In genomic region chr17:82503728-82504308, GRCh38 we compare ENCODE assay signal across 26 cellular contexts.
"Had no signal": no experiment of that assay in that cellular context is flagged by ENCODE, and none has a peak within 500 bp of the region (broad histone marks: within the 10 kb centered on the region; RNA-seq: fewer than 3 reads in every experiment).

No MANE protein-coding gene starts in this region.

- DNase-seq: activated CD4-positive, alpha-beta T cell treated with anti-CD3 and anti-CD28 coated beads for 4 hours; activated CD8-positive, alpha-beta memory T cell treated with anti-CD3 and anti-CD28 coated beads, Interleukin-2, amount 50 U/mL, for 4 hours; activated CD8-positive, alpha-beta T cell treated with anti-CD3 and anti-CD28 coated beads for 36 hours; activated naive CD4-positive, alpha-beta T cell treated with anti-CD3 and anti-CD28 coated beads, Interleukin-2, amount 50 U/mL, for 16 hours; activated naive CD8-positive, alpha-beta T cell treated with anti-CD3 and anti-CD28 coated beads, Interleukin-2, amount 10 ng/mL, durations not matched to agents 7 days and 5 days; activated T-cell treated with anti-CD3 and anti-CD28 coated beads, Interleukin-2, amount 50 U/mL, for 1 hour; adrenal gland; anterior cingulate cortex; cerebellar nuclear complex; NCI-H1092; NCI-H1417; NCI-H1694; NCI-H2029 treated with DMSO at 0.1 percent for 48 hours; NCI-H345; NCI-H510A; NCI-H526 treated with DMSO at 0.1 percent for 48 hours; NCI-H82; NK-92 treated with Interleukin-12 subunit alpha and Interleukin-12 subunit beta, amount 100 ng/mL, for 24 hours; PC-9; T-helper 1 cell; WERI-Rb-1 had no signal

- H3K27me3 Mint-ChIP-seq: activated CD8-positive, alpha-beta T cell treated with anti-CD3 and anti-CD28 coated beads for 36 hours; activated naive CD8-positive, alpha-beta T cell treated with anti-CD3 and anti-CD28 coated beads, Interleukin-2, amount 10 ng/mL, durations not matched to agents 7 days and 5 days had no signal

- H3K4me3 ChIP-seq: adrenal gland, PC-9 had no signal

- H3K4me1 ChIP-seq: adrenal gland had no signal

- H3K27ac ChIP-seq: adrenal gland, PC-9, WERI-Rb-1 had no signal

- H3K36me3 ChIP-seq: adrenal gland, WERI-Rb-1 had no signal

- FAIRE-seq: colon had no signal

- H3K36me3 Mint-ChIP-seq: activated naive CD8-positive, alpha-beta T cell treated with anti-CD3 and anti-CD28 coated beads, Interleukin-2, amount 10 ng/mL, durations not matched to agents 7 days and 5 days had no signal

- H3K4me2 ChIP-seq: PC-9, SK-N-SH had no signal

- ATAC-seq: activated CD4-positive, CD25-positive, alpha-beta regulatory T cell treated with anti-CD3 and anti-CD28 coated beads, Interleukin-2, amount 50 U/mL, for 24 hours; activated CD8-positive, alpha-beta T cell treated with anti-CD3 and anti-CD28 coated beads for 36 hours; Right ventricle myocardium inferior had no signal

- H3K27me3 ChIP-seq: adrenal gland had no signal

- H3K9ac ChIP-seq: SK-N-SH had no signal

- H2AFZ ChIP-seq: PC-9 had no signal

- H3K4me3 Mint-ChIP-seq: activated CD8-positive, alpha-beta T cell treated with anti-CD3 and anti-CD28 coated beads for 36 hours; activated naive CD8-positive, alpha-beta T cell treated with anti-CD3 and anti-CD28 coated beads, Interleukin-2, amount 10 ng/mL, durations not matched to agents 7 days and 5 days; dendritic cell treated with granulocyte-macrophage colony-stimulating factor and Interleukin-4, amounts not matched to agents 40 ng/mL and 50 ng/mL, for 4 days had no signal

- H3K9me2 ChIP-seq: SK-N-SH had no signal

- H3K9me3 ChIP-seq: adrenal gland, SK-N-SH had no signal

- H3K9me3 Mint-ChIP-seq: activated CD8-positive, alpha-beta T cell treated with anti-CD3 and anti-CD28 coated beads for 36 hours; activated naive CD8-positive, alpha-beta T cell treated with anti-CD3 and anti-CD28 coated beads, Interleukin-2, amount 10 ng/mL, durations not matched to agents 7 days and 5 days; dendritic cell treated with granulocyte-macrophage colony-stimulating factor and Interleukin-4, amounts not matched to agents 40 ng/mL and 50 ng/mL, for 4 days had no signal

- H3K27ac Mint-ChIP-seq: activated CD8-positive, alpha-beta T cell treated with anti-CD3 and anti-CD28 coated beads for 36 hours; activated naive CD8-positive, alpha-beta T cell treated with anti-CD3 and anti-CD28 coated beads, Interleukin-2, amount 10 ng/mL, durations not matched to agents 7 days and 5 days; dendritic cell treated with granulocyte-macrophage colony-stimulating factor and Interleukin-4, amounts not matched to agents 40 ng/mL and 50 ng/mL, for 4 days had no signal
